Comparison of ENCODE assay signal across 17 cellular contexts in genomic region chr20:60253471-60253870, GRCh38.
DNase-seq lines count a peak whose midpoint lies in the region; ATAC-seq and TF ChIP-seq lines count a peak whose summit lies in the region.
"Had no signal": no experiment of that assay in that cellular context is flagged by ENCODE, and none has a peak within 500 bp of the region (broad histone marks: within the 10 kb centered on the region; RNA-seq: fewer than 3 reads in every experiment).

No MANE protein-coding gene starts in this region.

- 74 to 88% methylated on average over 6 of the region's 6 CpGs for WGBS in sigmoid colon, 2 donors

- TF ChIP-seq EP300 in sigmoid colon (IDR thresholded peaks at IDR 0.05), result no peak

- no peak overlapping the region for H3K4me2 ChIP-seq in DND-41 (ENCODE audit: insufficient read depth, low read length)
- H3K4me2 ChIP-seq: GM23338 had no signal

- peak overlapping the region; percentile 71 for H3K27ac ChIP-seq in DND-41 (ENCODE audit: low read length)
- no peak overlapping the region for H3K27ac ChIP-seq in sigmoid colon

- intact Hi-C loops in sigmoid colon (cut with DNase I), result no loop called here
- intact Hi-C loops in activated CD8-positive, alpha-beta T cell treated with anti-CD3 and anti-CD28 coated beads for 36 hours (cut with micrococcal nuclease), result no loop called here

- H3K9me3 ChIP-seq in DND-41 (ENCODE audit: insufficient read depth, low read length, severe bottlenecking) (no peaks in the 10 kb centered on the region), sigmoid colon (no peaks in the 10 kb centered on the region)

- H3K4me3 Mint-ChIP-seq in HFFc6, result no peak overlapping the region
- no peak overlapping the region for H3K4me3 Mint-ChIP-seq in activated CD8-positive, alpha-beta T cell treated with anti-CD3 and anti-CD28 coated beads for 36 hours
- H3K4me3 Mint-ChIP-seq: CD4-positive, CD25-positive, alpha-beta regulatory T cell; CD8-positive, alpha-beta T cell; GM23338; H9 had no signal

- H3K4me3 ChIP-seq in DND-41 (ENCODE audit: low read depth in 1 of 2, low read length in 2 of 2), result no peak overlapping the region
- H3K4me3 ChIP-seq in sigmoid colon, result no peak overlapping the region
- H3K4me3 ChIP-seq: GM12878, GM23338 had no signal

- peaks cover 6% of the 10 kb centered on the region for H3K36me3 Mint-ChIP-seq in HFFc6 (ENCODE audit: low read depth)
- no peaks in the 10 kb centered on the region for H3K36me3 Mint-ChIP-seq in activated CD8-positive, alpha-beta T cell treated with anti-CD3 and anti-CD28 coated beads for 36 hours (ENCODE audit: low read depth)
- H3K36me3 Mint-ChIP-seq: CD4-positive, CD25-positive, alpha-beta regulatory T cell; CD8-positive, alpha-beta T cell had no signal

- H4K20me1 ChIP-seq in DND-41 (ENCODE audit: insufficient read depth, low read length), result no peaks in the 10 kb centered on the region

- no peak for ATAC-seq in DND-41 (ENCODE audit: insufficient read depth, low read depth)
- no peak for ATAC-seq in activated CD8-positive, alpha-beta T cell treated with anti-CD3 and anti-CD28 coated beads for 36 hours
- no peak for ATAC-seq in HG03139 (IDR thresholded peaks at IDR 0.05; ENCODE audit: unreplicated experiment)
- no peak for ATAC-seq in HG03460 (IDR thresholded peaks at IDR 0.05; ENCODE audit: unreplicated experiment)
- ATAC-seq: CD8-positive, alpha-beta T cell; GM12878; GM23338; HCT116 had no signal

- H3K9me3 Mint-ChIP-seq in HFFc6, result no peaks in the 10 kb centered on the region
- H3K9me3 Mint-ChIP-seq in activated CD8-positive, alpha-beta T cell treated with anti-CD3 and anti-CD28 coated beads for 36 hours, result no peaks in the 10 kb centered on the region
- H3K9me3 Mint-ChIP-seq: CD4-positive, CD25-positive, alpha-beta regulatory T cell; CD8-positive, alpha-beta T cell had no signal

- no peak overlapping the region for H2AFZ ChIP-seq in DND-41 (ENCODE audit: low read depth, low read length)
- H2AFZ ChIP-seq: GM23338 had no signal

- H3K27me3 Mint-ChIP-seq in HFFc6 (ENCODE audit: insufficient read depth), result peaks cover 1% of the 10 kb centered on the region
- H3K27me3 Mint-ChIP-seq in activated CD8-positive, alpha-beta T cell treated with anti-CD3 and anti-CD28 coated beads for 36 hours, result no peaks in the 10 kb centered on the region

- peaks cover 66% of the 10 kb centered on the region for H3K79me2 ChIP-seq in DND-41 (ENCODE audit: insufficient read depth, low read length)

- H3K36me3 ChIP-seq in DND-41 (ENCODE audit: insufficient read depth, low read length) (peaks cover 60% of the 10 kb centered on the region), sigmoid colon (no peaks in the 10 kb centered on the region)

- H3K27me3 ChIP-seq in DND-41 (ENCODE audit: insufficient read depth, low read length, poor library complexity), result no peaks in the 10 kb centered on the region
- H3K27me3 ChIP-seq in sigmoid colon, result no peaks in the 10 kb centered on the region

- H3K4me1 Mint-ChIP-seq in HFFc6 (ENCODE audit: low read depth), result peaks cover 66% of the 10 kb centered on the region
- no peaks in the 10 kb centered on the region for H3K4me1 Mint-ChIP-seq in activated CD8-positive, alpha-beta T cell treated with anti-CD3 and anti-CD28 coated beads for 36 hours (ENCODE audit: low read depth)
- H3K4me1 Mint-ChIP-seq: CD4-positive, CD25-positive, alpha-beta regulatory T cell had no signal

- POLR2A ChIA-PET in activated CD8-positive, alpha-beta T cell treated with anti-CD3 and anti-CD28 coated beads for 36 hours (lab: Charles Lee), result no interaction called here

- H3K27ac Mint-ChIP-seq in HFFc6, result no peak overlapping the region
- H3K27ac Mint-ChIP-seq in activated CD8-positive, alpha-beta T cell treated with anti-CD3 and anti-CD28 coated beads for 36 hours, result no peak overlapping the region
- H3K27ac Mint-ChIP-seq: CD4-positive, CD25-positive, alpha-beta regulatory T cell; CD8-positive, alpha-beta T cell; GM23338; H9 had no signal

- H3K4me1 ChIP-seq in DND-41 (ENCODE audit: insufficient read depth, low read length), result peaks cover 84% of the 10 kb centered on the region
- H3K4me1 ChIP-seq in sigmoid colon, result no peaks in the 10 kb centered on the region
- H3K4me1 ChIP-seq: Caco-2 had no signal

- no peak overlapping the region for H3K9ac ChIP-seq in DND-41 (ENCODE audit: low read depth, low read length)

- DNase-seq in DND-41 (no peak), HFFc6 (no peak), sigmoid colon (peak; percentile 34)
- DNase-seq in activated CD8-positive, alpha-beta T cell treated with anti-CD3 and anti-CD28 coated beads for 36 hours, result no peak
- DNase-seq: C1 segment of cervical spinal cord; Caco-2; CD4-positive, CD25-positive, alpha-beta regulatory T cell; CD8-positive, alpha-beta T cell; DMS153; EL; GDM1; H9 had no signal

- CTCF ChIA-PET in activated CD8-positive, alpha-beta T cell treated with anti-CD3 and anti-CD28 coated beads for 36 hours (lab: Charles Lee), result no interaction called here

- TF ChIP-seq CTCF in DND-41 (IDR thresholded peaks at IDR 0.05; ENCODE audit: borderline replicate concordance, extremely low read depth, low read length, poor library complexity, severe bottlenecking) (no peak), HFFc6 (IDR thresholded peaks at IDR 0.05) (peak; percentile 27; the same call in 1 of the 2 replicates), sigmoid colon (IDR thresholded peaks at IDR 0.05) (no peak)
- TF ChIP-seq CTCF in activated CD8-positive, alpha-beta T cell treated with anti-CD3 and anti-CD28 coated beads for 36 hours (IDR thresholded peaks at IDR 0.05), result no peak

- TF ChIP-seq POLR2A in sigmoid colon (IDR thresholded peaks at IDR 0.05), result no peak
